Comparison of ENCODE assay signal across 11 cellular contexts in the genomic region with DNA sequence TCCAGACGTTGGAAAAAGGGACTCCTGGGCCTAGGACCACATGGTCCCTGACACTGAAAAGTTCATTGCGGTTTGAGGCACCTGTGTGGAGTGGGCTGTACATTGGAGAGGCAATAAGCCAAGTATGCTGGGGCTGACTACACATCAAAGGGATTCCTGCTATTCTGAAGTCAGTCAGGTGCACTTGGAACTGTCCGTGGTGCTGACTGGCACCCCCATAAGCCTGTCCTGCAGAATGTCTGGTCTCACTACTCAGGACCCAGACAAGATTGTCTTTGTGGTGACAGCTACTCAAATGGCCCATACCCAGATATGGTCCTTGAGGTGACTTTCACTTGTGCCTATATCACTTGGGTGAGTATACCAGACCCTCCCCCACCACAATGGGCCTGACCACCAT.
DNase-seq lines count a peak whose midpoint lies in the region; ATAC-seq and TF ChIP-seq lines count a peak whose summit lies in the region.
"Had no signal": no experiment of that assay in that cellular context is flagged by ENCODE, and none has a peak within 500 bp of the region (broad histone marks: within the 10 kb centered on the region; RNA-seq: fewer than 3 reads in every experiment).

No MANE protein-coding gene starts in this region.

- CTCF ChIA-PET in activated CD8-positive, alpha-beta T cell treated with anti-CD3 and anti-CD28 coated beads for 36 hours (lab: Charles Lee), result no interaction called here

- intact Hi-C loops in activated CD8-positive, alpha-beta T cell treated with anti-CD3 and anti-CD28 coated beads for 36 hours (cut with micrococcal nuclease), result no loop called here
- intact Hi-C loops in left lung (cut with DNase I), result no loop called here

- no peaks in the 10 kb centered on the region for H3K27me3 Mint-ChIP-seq in activated CD8-positive, alpha-beta T cell treated with anti-CD3 and anti-CD28 coated beads for 36 hours

- H3K27ac Mint-ChIP-seq in activated CD8-positive, alpha-beta T cell treated with anti-CD3 and anti-CD28 coated beads for 36 hours, result no peak overlapping the region

- DNase-seq in HUDEP-2 (lab: John Stamatoyannopoulos, UW; ENCODE audit: unreplicated experiment in 76 of 76) (peak in 46 of 76 experiments; percentile 3 to 57 (median 24)), left lung (no peak), epidermal melanocyte (ENCODE audit: insufficient read length, low spot score) (no peak), T-helper 9 cell (no peak), GM13976 (ENCODE audit: low spot score) (no peak), NCI-H1930 (lab: John Stamatoyannopoulos, UW) (no peak)
- peak; percentile 45 for DNase-seq in activated CD8-positive, alpha-beta T cell treated with anti-CD3 and anti-CD28 coated beads for 36 hours
- DNase-seq: anterior cingulate cortex had no signal

- peak; percentile 64 for ATAC-seq in GM19351 (IDR thresholded peaks at IDR 0.05; ENCODE audit: unreplicated experiment)
- ATAC-seq in activated CD8-positive, alpha-beta T cell treated with anti-CD3 and anti-CD28 coated beads for 36 hours, result no peak
- ATAC-seq in left lung, result peak; percentile 38
- ATAC-seq: Panc1 had no signal

- POLR2A ChIA-PET in activated CD8-positive, alpha-beta T cell treated with anti-CD3 and anti-CD28 coated beads for 36 hours (lab: Charles Lee), result no interaction called here

- in situ Hi-C loops in GM13976 (cut with MboI; ENCODE audit: low sequenced_read_pairs, unreplicated experiment), result no loop called here

- H3K9me3 Mint-ChIP-seq in activated CD8-positive, alpha-beta T cell treated with anti-CD3 and anti-CD28 coated beads for 36 hours, result no peaks in the 10 kb centered on the region

- H3K36me3 ChIP-seq in left lung, result no peaks in the 10 kb centered on the region

- H3K4me3 Mint-ChIP-seq in activated CD8-positive, alpha-beta T cell treated with anti-CD3 and anti-CD28 coated beads for 36 hours, result no peak overlapping the region

- TF ChIP-seq CTCF in activated CD8-positive, alpha-beta T cell treated with anti-CD3 and anti-CD28 coated beads for 36 hours (IDR thresholded peaks at IDR 0.05), result no peak
- TF ChIP-seq CTCF in left lung (IDR thresholded peaks at IDR 0.05) (no peak), GM13976 (IDR thresholded peaks at IDR 0.05; ENCODE audit: borderline replicate concordance, control extremely low read depth, extremely low read depth, insufficient read depth, missing control alignments) (no peak)

- no peaks in the 10 kb centered on the region for H3K9me3 ChIP-seq in left lung

- H3K4me1 ChIP-seq in left lung, result no peaks in the 10 kb centered on the region

- H3K4me1 Mint-ChIP-seq in activated CD8-positive, alpha-beta T cell treated with anti-CD3 and anti-CD28 coated beads for 36 hours (ENCODE audit: low read depth), result no peaks in the 10 kb centered on the region

- no peak overlapping the region for H3K27ac ChIP-seq in left lung

- H3K36me3 Mint-ChIP-seq in activated CD8-positive, alpha-beta T cell treated with anti-CD3 and anti-CD28 coated beads for 36 hours (ENCODE audit: low read depth), result no peaks in the 10 kb centered on the region

- H3K27me3 ChIP-seq in left lung, result no peaks in the 10 kb centered on the region

- H3K4me3 ChIP-seq in left lung, result no peak overlapping the region
- H3K4me3 ChIP-seq: lung had no signal

Comparison
In these comparisons a context has a peak if more than half of its experiments do, and no peak if none do; other contexts are left out.
1. DNase-seq: peak in HUDEP-2 (46 of 76) and activated CD8-positive, alpha-beta T cell treated with anti-CD3 and anti-CD28 coated beads for 36 hours (single experiment); none in left lung (0 of 2), epidermal melanocyte (single experiment), T-helper 9 cell (single experiment), GM13976 (single experiment) and NCI-H1930 (0 of 2).